In the genomic region with DNA sequence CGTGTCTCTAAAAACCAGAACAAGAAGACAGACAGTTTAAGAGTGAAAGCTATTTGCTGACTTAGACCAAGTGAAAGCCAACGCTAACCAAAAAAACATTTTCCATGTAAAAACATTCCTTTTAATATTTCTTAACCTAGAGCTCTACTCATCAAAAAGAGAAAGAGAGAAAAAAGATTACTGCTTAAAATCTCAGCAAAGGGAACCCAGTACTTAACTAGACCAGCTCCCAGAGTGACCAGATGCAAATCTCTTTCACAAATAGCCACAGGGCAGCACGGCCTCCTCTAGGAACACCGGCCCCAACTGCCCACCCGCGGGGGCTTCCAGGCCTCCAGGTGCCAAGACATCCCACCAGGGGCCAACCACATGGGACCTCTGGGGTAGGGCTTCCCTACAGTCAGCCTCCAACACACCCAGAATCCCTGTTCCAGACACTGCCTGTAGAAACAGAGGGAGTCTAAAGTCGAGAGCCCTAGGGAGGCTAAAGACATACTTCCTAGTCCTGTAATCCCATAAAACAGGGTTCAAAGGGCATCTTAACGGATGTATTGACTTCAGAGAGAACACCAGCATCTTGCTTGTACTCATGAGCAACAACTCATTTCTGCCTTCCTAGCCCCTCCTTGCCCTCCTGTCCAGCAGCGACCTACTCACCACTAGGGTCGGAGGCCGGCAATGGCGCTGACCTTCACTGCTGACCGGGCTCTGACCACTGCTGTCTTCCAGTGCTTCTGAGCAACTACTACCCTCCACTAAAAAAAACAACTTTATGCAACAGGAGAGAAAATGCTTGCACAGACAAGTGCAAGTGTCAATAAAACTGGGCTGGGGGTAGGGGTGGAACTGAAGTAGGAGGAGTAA, we compare ENCODE assay signal across 1 cellular context.
A peak's percentile ranks its signal among the peaks of the same experiment; 100 is the strongest.
TF ChIP-seq lines count a peak whose summit lies in the region.

No MANE protein-coding gene starts in this region.

TF ChIP-seq in HepG2, 621 proteins besides CTCF, POLR2A, EP300 and RAD21 (continued from another document and continues in another):
- TF ChIP-seq ZNF343 (CRISPR knock-in tag; IDR thresholded peaks at IDR 0.05) (no peak; the same call in 1 of the 2 replicates), ZNF552 (CRISPR knock-in tag; IDR thresholded peaks at IDR 0.05; ENCODE audit: borderline replicate concordance) (no peak), ASH2L (IDR thresholded peaks at IDR 0.05; ENCODE audit: insufficient read length, low read depth, low read length) (peak; percentile 42), JUNB (CRISPR knock-in tag; IDR thresholded peaks at IDR 0.05; ENCODE audit: borderline replicate concordance) (no peak), ZNF530 (CRISPR knock-in tag; IDR thresholded peaks at IDR 0.05; ENCODE audit: low read depth) (no peak), ZNF841 (CRISPR knock-in tag; IDR thresholded peaks at IDR 0.05; ENCODE audit: borderline replicate concordance) (no peak), MZF1 (CRISPR knock-in tag; IDR thresholded peaks at IDR 0.05; ENCODE audit: borderline replicate concordance) (no peak), SALL2 (CRISPR knock-in tag; IDR thresholded peaks at IDR 0.05) (no peak), SIX1 (CRISPR knock-in tag; IDR thresholded peaks at IDR 0.05; ENCODE audit: borderline replicate concordance) (no peak), ESRRA (CRISPR knock-in tag; IDR thresholded peaks at IDR 0.05; ENCODE audit: low read depth) (peak; percentile 85; the same call in 1 of the 2 replicates), ZMAT3 (CRISPR knock-in tag; conservative IDR thresholded peaks at IDR 0.05) (no peak), ZNF614 (CRISPR knock-in tag; IDR thresholded peaks at IDR 0.05; ENCODE audit: borderline replicate concordance) (peak; percentile 99), ZNF557 (CRISPR knock-in tag; IDR thresholded peaks at IDR 0.05) (no peak), PAWR (CRISPR knock-in tag; IDR thresholded peaks at IDR 0.05; ENCODE audit: borderline replicate concordance) (no peak), ZSCAN30 (CRISPR knock-in tag; IDR thresholded peaks at IDR 0.05) (no peak), ZNF354B (CRISPR knock-in tag; IDR thresholded peaks at IDR 0.05) (no peak), ZKSCAN8 (CRISPR knock-in tag; IDR thresholded peaks at IDR 0.05; ENCODE audit: borderline replicate concordance) (peak; percentile 45; the same call in 1 of the 2 replicates)
- TF ChIP-seq, protein P1, sequence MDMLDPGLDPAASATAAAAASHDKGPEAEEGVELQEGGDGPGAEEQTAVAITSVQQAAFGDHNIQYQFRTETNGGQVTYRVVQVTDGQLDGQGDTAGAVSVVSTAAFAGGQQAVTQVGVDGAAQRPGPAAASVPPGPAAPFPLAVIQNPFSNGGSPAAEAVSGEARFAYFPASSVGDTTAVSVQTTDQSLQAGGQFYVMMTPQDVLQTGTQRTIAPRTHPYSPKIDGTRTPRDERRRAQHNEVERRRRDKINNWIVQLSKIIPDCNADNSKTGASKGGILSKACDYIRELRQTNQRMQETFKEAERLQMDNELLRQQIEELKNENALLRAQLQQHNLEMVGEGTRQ (IDR thresholded peaks at IDR 0.05; ENCODE audit: low read depth, low read length) = no peak
- TF ChIP-seq, protein P1 (CRISPR knock-in tag; IDR thresholded peaks at IDR 0.05; ENCODE audit: borderline replicate concordance) = no peak
- TF ChIP-seq, protein P2, sequence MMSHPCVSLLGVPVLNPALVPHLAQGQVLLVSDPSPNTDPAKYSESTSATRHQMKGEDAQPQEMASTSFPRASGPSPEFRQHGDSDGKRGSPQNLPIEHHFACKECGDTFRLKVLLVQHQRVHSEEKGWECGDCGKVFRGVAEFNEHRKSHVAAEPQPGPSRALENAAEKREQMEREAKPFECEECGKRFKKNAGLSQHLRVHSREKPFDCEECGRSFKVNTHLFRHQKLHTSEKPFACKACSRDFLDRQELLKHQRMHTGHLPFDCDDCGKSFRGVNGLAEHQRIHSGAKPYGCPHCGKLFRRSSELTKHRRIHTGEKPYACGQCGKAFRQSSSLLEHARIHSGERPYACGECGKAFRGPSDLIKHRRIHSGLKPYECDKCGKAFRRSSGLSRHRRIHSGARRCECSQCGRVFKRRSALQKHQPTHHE (CRISPR knock-in tag; IDR thresholded peaks at IDR 0.05; ENCODE audit: borderline replicate concordance) = no peak
- TF ChIP-seq, protein P3, sequence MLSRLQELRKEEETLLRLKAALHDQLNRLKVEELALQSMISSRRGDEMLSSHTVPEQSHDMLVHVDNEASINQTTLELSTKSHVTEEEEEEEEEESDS (CRISPR knock-in tag; IDR thresholded peaks at IDR 0.05; ENCODE audit: borderline replicate concordance) = no peak
- TF ChIP-seq, protein P4, sequence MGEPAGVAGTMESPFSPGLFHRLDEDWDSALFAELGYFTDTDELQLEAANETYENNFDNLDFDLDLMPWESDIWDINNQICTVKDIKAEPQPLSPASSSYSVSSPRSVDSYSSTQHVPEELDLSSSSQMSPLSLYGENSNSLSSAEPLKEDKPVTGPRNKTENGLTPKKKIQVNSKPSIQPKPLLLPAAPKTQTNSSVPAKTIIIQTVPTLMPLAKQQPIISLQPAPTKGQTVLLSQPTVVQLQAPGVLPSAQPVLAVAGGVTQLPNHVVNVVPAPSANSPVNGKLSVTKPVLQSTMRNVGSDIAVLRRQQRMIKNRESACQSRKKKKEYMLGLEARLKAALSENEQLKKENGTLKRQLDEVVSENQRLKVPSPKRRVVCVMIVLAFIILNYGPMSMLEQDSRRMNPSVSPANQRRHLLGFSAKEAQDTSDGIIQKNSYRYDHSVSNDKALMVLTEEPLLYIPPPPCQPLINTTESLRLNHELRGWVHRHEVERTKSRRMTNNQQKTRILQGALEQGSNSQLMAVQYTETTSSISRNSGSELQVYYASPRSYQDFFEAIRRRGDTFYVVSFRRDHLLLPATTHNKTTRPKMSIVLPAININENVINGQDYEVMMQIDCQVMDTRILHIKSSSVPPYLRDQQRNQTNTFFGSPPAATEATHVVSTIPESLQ (CRISPR knock-in tag; conservative IDR thresholded peaks at IDR 0.05) = no peak
- TF ChIP-seq, protein P5, sequence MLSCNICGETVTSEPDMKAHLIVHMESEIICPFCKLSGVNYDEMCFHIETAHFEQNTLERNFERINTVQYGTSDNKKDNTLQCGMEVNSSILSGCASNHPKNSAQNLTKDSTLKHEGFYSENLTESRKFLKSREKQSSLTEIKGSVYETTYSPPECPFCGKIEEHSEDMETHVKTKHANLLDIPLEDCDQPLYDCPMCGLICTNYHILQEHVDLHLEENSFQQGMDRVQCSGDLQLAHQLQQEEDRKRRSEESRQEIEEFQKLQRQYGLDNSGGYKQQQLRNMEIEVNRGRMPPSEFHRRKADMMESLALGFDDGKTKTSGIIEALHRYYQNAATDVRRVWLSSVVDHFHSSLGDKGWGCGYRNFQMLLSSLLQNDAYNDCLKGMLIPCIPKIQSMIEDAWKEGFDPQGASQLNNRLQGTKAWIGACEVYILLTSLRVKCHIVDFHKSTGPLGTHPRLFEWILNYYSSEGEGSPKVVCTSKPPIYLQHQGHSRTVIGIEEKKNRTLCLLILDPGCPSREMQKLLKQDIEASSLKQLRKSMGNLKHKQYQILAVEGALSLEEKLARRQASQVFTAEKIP (CRISPR knock-in tag; IDR thresholded peaks at IDR 0.05; ENCODE audit: borderline replicate concordance) = no peak
- TF ChIP-seq, protein P6, sequence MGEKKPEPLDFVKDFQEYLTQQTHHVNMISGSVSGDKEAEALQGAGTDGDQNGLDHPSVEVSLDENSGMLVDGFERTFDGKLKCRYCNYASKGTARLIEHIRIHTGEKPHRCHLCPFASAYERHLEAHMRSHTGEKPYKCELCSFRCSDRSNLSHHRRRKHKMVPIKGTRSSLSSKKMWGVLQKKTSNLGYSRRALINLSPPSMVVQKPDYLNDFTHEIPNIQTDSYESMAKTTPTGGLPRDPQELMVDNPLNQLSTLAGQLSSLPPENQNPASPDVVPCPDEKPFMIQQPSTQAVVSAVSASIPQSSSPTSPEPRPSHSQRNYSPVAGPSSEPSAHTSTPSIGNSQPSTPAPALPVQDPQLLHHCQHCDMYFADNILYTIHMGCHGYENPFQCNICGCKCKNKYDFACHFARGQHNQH (CRISPR knock-in tag; IDR thresholded peaks at IDR 0.05) = peak; percentile 86; the same call in 1 of the 2 replicates
- TF ChIP-seq, protein P7, sequence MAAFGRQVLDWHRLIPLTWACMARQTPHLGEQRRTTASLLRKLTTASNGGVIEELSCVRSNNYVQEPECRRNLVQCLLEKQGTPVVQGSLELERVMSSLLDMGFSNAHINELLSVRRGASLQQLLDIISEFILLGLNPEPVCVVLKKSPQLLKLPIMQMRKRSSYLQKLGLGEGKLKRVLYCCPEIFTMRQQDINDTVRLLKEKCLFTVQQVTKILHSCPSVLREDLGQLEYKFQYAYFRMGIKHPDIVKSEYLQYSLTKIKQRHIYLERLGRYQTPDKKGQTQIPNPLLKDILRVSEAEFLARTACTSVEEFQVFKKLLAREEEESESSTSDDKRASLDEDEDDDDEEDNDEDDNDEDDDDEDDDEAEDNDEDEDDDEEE (CRISPR knock-in tag; IDR thresholded peaks at IDR 0.05) = no peak
- TF ChIP-seq, protein P8, sequence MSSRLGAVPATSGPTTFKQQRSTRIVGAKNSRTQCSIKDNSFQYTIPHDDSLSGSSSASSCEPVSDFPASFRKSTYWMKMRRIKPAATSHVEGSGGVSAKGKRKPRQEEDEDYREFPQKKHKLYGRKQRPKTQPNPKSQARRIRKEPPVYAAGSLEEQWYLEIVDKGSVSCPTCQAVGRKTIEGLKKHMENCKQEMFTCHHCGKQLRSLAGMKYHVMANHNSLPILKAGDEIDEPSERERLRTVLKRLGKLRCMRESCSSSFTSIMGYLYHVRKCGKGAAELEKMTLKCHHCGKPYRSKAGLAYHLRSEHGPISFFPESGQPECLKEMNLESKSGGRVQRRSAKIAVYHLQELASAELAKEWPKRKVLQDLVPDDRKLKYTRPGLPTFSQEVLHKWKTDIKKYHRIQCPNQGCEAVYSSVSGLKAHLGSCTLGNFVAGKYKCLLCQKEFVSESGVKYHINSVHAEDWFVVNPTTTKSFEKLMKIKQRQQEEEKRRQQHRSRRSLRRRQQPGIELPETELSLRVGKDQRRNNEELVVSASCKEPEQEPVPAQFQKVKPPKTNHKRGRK (CRISPR knock-in tag; IDR thresholded peaks at IDR 0.05) = no peak
- TF ChIP-seq, protein P9, sequence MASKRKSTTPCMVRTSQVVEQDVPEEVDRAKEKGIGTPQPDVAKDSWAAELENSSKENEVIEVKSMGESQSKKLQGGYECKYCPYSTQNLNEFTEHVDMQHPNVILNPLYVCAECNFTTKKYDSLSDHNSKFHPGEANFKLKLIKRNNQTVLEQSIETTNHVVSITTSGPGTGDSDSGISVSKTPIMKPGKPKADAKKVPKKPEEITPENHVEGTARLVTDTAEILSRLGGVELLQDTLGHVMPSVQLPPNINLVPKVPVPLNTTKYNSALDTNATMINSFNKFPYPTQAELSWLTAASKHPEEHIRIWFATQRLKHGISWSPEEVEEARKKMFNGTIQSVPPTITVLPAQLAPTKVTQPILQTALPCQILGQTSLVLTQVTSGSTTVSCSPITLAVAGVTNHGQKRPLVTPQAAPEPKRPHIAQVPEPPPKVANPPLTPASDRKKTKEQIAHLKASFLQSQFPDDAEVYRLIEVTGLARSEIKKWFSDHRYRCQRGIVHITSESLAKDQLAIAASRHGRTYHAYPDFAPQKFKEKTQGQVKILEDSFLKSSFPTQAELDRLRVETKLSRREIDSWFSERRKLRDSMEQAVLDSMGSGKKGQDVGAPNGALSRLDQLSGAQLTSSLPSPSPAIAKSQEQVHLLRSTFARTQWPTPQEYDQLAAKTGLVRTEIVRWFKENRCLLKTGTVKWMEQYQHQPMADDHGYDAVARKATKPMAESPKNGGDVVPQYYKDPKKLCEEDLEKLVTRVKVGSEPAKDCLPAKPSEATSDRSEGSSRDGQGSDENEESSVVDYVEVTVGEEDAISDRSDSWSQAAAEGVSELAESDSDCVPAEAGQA (IDR thresholded peaks at IDR 0.05; ENCODE audit: low read depth) = no peak
- TF ChIP-seq, protein P9 (CRISPR knock-in tag; IDR thresholded peaks at IDR 0.05; ENCODE audit: borderline replicate concordance) = no peak
- TF ChIP-seq, protein P10, sequence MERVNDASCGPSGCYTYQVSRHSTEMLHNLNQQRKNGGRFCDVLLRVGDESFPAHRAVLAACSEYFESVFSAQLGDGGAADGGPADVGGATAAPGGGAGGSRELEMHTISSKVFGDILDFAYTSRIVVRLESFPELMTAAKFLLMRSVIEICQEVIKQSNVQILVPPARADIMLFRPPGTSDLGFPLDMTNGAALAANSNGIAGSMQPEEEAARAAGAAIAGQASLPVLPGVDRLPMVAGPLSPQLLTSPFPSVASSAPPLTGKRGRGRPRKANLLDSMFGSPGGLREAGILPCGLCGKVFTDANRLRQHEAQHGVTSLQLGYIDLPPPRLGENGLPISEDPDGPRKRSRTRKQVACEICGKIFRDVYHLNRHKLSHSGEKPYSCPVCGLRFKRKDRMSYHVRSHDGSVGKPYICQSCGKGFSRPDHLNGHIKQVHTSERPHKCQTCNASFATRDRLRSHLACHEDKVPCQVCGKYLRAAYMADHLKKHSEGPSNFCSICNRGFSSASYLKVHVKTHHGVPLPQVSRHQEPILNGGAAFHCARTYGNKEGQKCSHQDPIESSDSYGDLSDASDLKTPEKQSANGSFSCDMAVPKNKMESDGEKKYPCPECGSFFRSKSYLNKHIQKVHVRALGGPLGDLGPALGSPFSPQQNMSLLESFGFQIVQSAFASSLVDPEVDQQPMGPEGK (CRISPR knock-in tag; IDR thresholded peaks at IDR 0.05) = peak; percentile 38; the same call in 1 of the 2 replicates
- TF ChIP-seq, protein P11, sequence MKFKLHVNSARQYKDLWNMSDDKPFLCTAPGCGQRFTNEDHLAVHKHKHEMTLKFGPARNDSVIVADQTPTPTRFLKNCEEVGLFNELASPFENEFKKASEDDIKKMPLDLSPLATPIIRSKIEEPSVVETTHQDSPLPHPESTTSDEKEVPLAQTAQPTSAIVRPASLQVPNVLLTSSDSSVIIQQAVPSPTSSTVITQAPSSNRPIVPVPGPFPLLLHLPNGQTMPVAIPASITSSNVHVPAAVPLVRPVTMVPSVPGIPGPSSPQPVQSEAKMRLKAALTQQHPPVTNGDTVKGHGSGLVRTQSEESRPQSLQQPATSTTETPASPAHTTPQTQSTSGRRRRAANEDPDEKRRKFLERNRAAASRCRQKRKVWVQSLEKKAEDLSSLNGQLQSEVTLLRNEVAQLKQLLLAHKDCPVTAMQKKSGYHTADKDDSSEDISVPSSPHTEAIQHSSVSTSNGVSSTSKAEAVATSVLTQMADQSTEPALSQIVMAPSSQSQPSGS (CRISPR knock-in tag; IDR thresholded peaks at IDR 0.05) = peak; percentile 27; the same call in 1 of the 2 replicates
